ENCODE assay signal across 11 cellular contexts in the genomic region with DNA sequence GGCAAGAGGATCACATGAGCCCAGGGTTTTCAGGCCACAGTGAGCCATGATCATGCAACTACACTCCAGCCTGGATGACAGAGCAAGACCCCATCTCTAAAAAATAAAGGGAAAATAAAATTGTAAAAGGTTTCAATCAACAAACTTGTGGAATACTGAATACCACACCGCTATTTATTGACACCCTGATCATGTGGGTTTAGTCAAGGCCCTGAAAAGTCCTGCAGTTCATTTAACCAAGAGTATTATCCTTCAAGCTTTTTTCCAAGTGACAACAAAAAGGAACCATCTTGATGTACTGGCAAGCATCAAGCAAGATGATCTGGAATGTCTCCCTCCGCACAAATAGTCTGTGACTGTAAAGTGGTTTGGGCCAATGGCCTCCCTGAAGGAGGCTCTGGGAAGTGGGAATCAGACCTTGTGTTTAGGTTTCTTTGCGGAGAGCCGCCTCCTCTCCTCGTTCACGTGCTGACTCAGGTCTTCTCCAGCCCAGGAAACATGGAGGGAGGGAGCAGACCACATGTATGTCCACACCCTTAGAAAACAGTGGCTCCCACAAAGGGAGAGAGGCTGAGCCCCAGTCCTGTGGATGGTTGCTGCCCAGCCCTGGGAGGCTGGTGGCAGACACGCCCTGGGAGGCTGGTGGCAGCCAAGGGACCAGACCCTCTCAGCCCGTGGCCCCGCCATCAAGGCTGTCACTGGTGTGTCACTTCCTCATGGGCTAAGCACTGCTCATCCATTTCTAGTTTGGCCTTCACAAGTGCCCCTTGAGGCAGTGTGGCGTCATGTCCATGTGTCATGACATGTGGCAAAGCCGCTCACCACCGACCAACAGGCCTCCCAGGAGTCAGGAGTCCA. TPM values are rescaled to one million over a fixed set of nuclear protein-coding genes. Genes with fewer than 3 reads are reported as not detected.
DNase-seq lines count a peak whose midpoint lies in the region; ATAC-seq, FAIRE-seq and TF ChIP-seq lines count a peak whose summit lies in the region.
"Had no signal": no experiment of that assay in that cellular context is flagged by ENCODE, and none has a peak within 500 bp of the region (broad histone marks: within the 10 kb centered on the region; RNA-seq: fewer than 3 reads in every experiment).

No MANE protein-coding gene starts in this region.

- H3K27ac Mint-ChIP-seq in activated naive CD8-positive, alpha-beta T cell treated with anti-CD3 and anti-CD28 coated beads for 36 hours = no peak overlapping the region
- no peak overlapping the region for H3K27ac Mint-ChIP-seq in activated CD4-positive, alpha-beta memory T cell treated with anti-CD3 and anti-CD28 coated beads, Interleukin-2, amount 10 ng/mL, durations not matched to agents 7 days and 5 days
- H3K27ac Mint-ChIP-seq in stimulated activated naive B cell treated with anti-CD40 and anti-IgM and Interleukin-4, amounts not matched to agents 10 μg/mL and 1 μg/mL and 100 μg/mL, for 72 hours = no peak overlapping the region

- H3K36me3 ChIP-seq in PC-3 (ENCODE audit: low read depth, low read length) (no peaks in the 10 kb centered on the region), K562 (ENCODE audit: control insufficient read depth, insufficient read depth, low read length) (no peaks in the 10 kb centered on the region)
- H3K36me3 ChIP-seq: BLaER1, HAP-1 had no signal

- TF ChIP-seq POLR2A in K562 (conservative IDR thresholded peaks at IDR 0.05) = no peak

- H3K4me2 ChIP-seq in PC-3 (ENCODE audit: low read length) (no peak overlapping the region), K562 (ENCODE audit: insufficient read depth, low read length) (no peak overlapping the region)
- H3K4me2 ChIP-seq: BLaER1 had no signal

- H3K27ac ChIP-seq in PC-3 (ENCODE audit: low read length) (no peak overlapping the region), K562 (ENCODE audit: extremely low read depth, low read depth, low read length) (no peak overlapping the region)
- H3K27ac ChIP-seq: BLaER1 had no signal

- H3K9me3 Mint-ChIP-seq in activated naive CD8-positive, alpha-beta T cell treated with anti-CD3 and anti-CD28 coated beads for 36 hours = peaks cover 8% of the 10 kb centered on the region
- H3K9me3 Mint-ChIP-seq in activated CD4-positive, alpha-beta memory T cell treated with anti-CD3 and anti-CD28 coated beads, Interleukin-2, amount 10 ng/mL, durations not matched to agents 7 days and 5 days = no peaks in the 10 kb centered on the region
- H3K9me3 Mint-ChIP-seq in stimulated activated naive B cell treated with anti-CD40 and anti-IgM and Interleukin-4, amounts not matched to agents 10 μg/mL and 1 μg/mL and 100 μg/mL, for 72 hours = peaks cover 7 to 12% of the 10 kb centered on the region in 2 donors

- no peaks in the 10 kb centered on the region for H3K9me3 ChIP-seq in PC-3 (ENCODE audit: low read length)
- H3K9me3 ChIP-seq in K562 (replicated peaks; ENCODE audit: control insufficient read depth, insufficient read depth, low read depth, low read length) = no peaks in the 10 kb centered on the region
- H3K9me3 ChIP-seq: BLaER1, HAP-1 had no signal

- H3K4me1 ChIP-seq in PC-3 (ENCODE audit: insufficient read depth, low read length) = peaks cover 34% of the 10 kb centered on the region
- peaks cover 0 to 7% of the 10 kb centered on the region in 2 experiments; a peak in 2 of 5 replicates for H3K4me1 ChIP-seq in K562 (replicated peaks in 1 of 2; ENCODE audit: control insufficient read depth in 2 of 2, insufficient read depth in 2 of 2, low read length in 2 of 2)
- H3K4me1 ChIP-seq: BLaER1, HAP-1 had no signal

- DNase-seq in HT1080 (ENCODE audit: low read depth) = peak; percentile 9
- DNase-seq in PC-3 = no peak
- DNase-seq in K562 (ENCODE audit: extremely low read depth in 1 of 4, low spot score in 3 of 4) = no peak
- DNase-seq in posterior vena cava (ENCODE audit: low spot score) = peak; percentile 80
- no peak for DNase-seq in activated naive CD8-positive, alpha-beta T cell treated with anti-CD3 and anti-CD28 coated beads for 36 hours
- DNase-seq in activated CD4-positive, alpha-beta memory T cell treated with anti-CD3 and anti-CD28 coated beads, Interleukin-2, amount 10 ng/mL, durations not matched to agents 7 days and 5 days = no peak
- DNase-seq in stimulated activated naive B cell treated with anti-CD40 and anti-IgM and Interleukin-4, amounts not matched to agents 10 μg/mL and 1 μg/mL and 100 μg/mL, for 72 hours = no peak
- DNase-seq: NCI-H1092, NCI-H226 had no signal

- peaks cover 11% of the 10 kb centered on the region for H3K4me1 Mint-ChIP-seq in activated naive CD8-positive, alpha-beta T cell treated with anti-CD3 and anti-CD28 coated beads for 36 hours
- H3K4me1 Mint-ChIP-seq in activated CD4-positive, alpha-beta memory T cell treated with anti-CD3 and anti-CD28 coated beads, Interleukin-2, amount 10 ng/mL, durations not matched to agents 7 days and 5 days = peaks cover 6% of the 10 kb centered on the region
- H3K4me1 Mint-ChIP-seq in stimulated activated naive B cell treated with anti-CD40 and anti-IgM and Interleukin-4, amounts not matched to agents 10 μg/mL and 1 μg/mL and 100 μg/mL, for 72 hours = peaks cover 0 to 2% of the 10 kb centered on the region in 2 donors

- no peaks in the 10 kb centered on the region for H3K27me3 ChIP-seq in PC-3 (ENCODE audit: low read length)
- H3K27me3 ChIP-seq in K562 (ENCODE audit: control insufficient read depth in 2 of 2, insufficient read depth in 2 of 2, low read length in 2 of 2) = peaks cover 33 to 64% of the 10 kb centered on the region in 2 experiments
- H3K27me3 ChIP-seq: BLaER1 had no signal

- no peak overlapping the region for H3K4me3 ChIP-seq in PC-3 (ENCODE audit: low read length)
- H3K4me3 ChIP-seq in K562 = no peak overlapping the region
- H3K4me3 ChIP-seq: BLaER1, HAP-1 had no signal

- H4K20me1 ChIP-seq in PC-3 (ENCODE audit: low read length) (no peaks in the 10 kb centered on the region), K562 (replicated peaks; ENCODE audit: control insufficient read depth, insufficient read depth, low read length) (peaks cover 10% of the 10 kb centered on the region; the same call in 1 of the 2 replicates)
- H4K20me1 ChIP-seq: BLaER1 had no signal

- no peak overlapping the region for H3K9ac ChIP-seq in PC-3 (ENCODE audit: low read length)
- no peak overlapping the region for H3K9ac ChIP-seq in K562 (ENCODE audit: insufficient read depth in 1 of 2, low read depth in 2 of 2, low read length in 2 of 2)
- H3K9ac ChIP-seq: BLaER1 had no signal

- H3K36me3 Mint-ChIP-seq in activated naive CD8-positive, alpha-beta T cell treated with anti-CD3 and anti-CD28 coated beads for 36 hours = no peaks in the 10 kb centered on the region
- H3K36me3 Mint-ChIP-seq in activated CD4-positive, alpha-beta memory T cell treated with anti-CD3 and anti-CD28 coated beads, Interleukin-2, amount 10 ng/mL, durations not matched to agents 7 days and 5 days (ENCODE audit: low read depth) = no peaks in the 10 kb centered on the region
- peaks cover 0 to 6% of the 10 kb centered on the region in 2 donors for H3K36me3 Mint-ChIP-seq in stimulated activated naive B cell treated with anti-CD40 and anti-IgM and Interleukin-4, amounts not matched to agents 10 μg/mL and 1 μg/mL and 100 μg/mL, for 72 hours

- no peak for FAIRE-seq in K562 (lab: Jason Lieb, UNC)

- no peak overlapping the region for H3K4me3 Mint-ChIP-seq in activated naive CD8-positive, alpha-beta T cell treated with anti-CD3 and anti-CD28 coated beads for 36 hours
- H3K4me3 Mint-ChIP-seq in activated CD4-positive, alpha-beta memory T cell treated with anti-CD3 and anti-CD28 coated beads, Interleukin-2, amount 10 ng/mL, durations not matched to agents 7 days and 5 days = no peak overlapping the region
- no peak overlapping the region for H3K4me3 Mint-ChIP-seq in stimulated activated naive B cell treated with anti-CD40 and anti-IgM and Interleukin-4, amounts not matched to agents 10 μg/mL and 1 μg/mL and 100 μg/mL, for 72 hours

- peaks cover 63% of the 10 kb centered on the region for H3K27me3 Mint-ChIP-seq in activated naive CD8-positive, alpha-beta T cell treated with anti-CD3 and anti-CD28 coated beads for 36 hours
- peaks cover 25% of the 10 kb centered on the region for H3K27me3 Mint-ChIP-seq in activated CD4-positive, alpha-beta memory T cell treated with anti-CD3 and anti-CD28 coated beads, Interleukin-2, amount 10 ng/mL, durations not matched to agents 7 days and 5 days
- peaks cover 66 to 75% of the 10 kb centered on the region in 2 donors for H3K27me3 Mint-ChIP-seq in stimulated activated naive B cell treated with anti-CD40 and anti-IgM and Interleukin-4, amounts not matched to agents 10 μg/mL and 1 μg/mL and 100 μg/mL, for 72 hours

- TF ChIP-seq CTCF in PC-3 (conservative IDR thresholded peaks at IDR 0.05; ENCODE audit: low read depth, low read length) = no peak
- no peak for TF ChIP-seq CTCF in K562 (IDR thresholded peaks at IDR 0.05 in 2 of 3, conservative IDR thresholded peaks at IDR 0.05 in 1 of 3; ENCODE audit: insufficient read depth in 2 of 3, low read depth in 1 of 3, low read length in 3 of 3)

- TF ChIP-seq EP300 in K562 (IDR thresholded peaks at IDR 0.05; ENCODE audit: low read length) = no peak

- POLR2A ChIA-PET in PC-3 (lab: Charles Lee; ENCODE audit: unreplicated experiment) (no interaction called here), K562 (lab: Yijun Ruan, JAX) (interaction anchor here (0.8 kb wide), 1 partner anchor 480 kb away, joined by 3 read pairs; no protein-coding TSS in a partner anchor)
- POLR2A ChIA-PET in activated CD4-positive, alpha-beta memory T cell treated with anti-CD3 and anti-CD28 coated beads, Interleukin-2, amount 10 ng/mL, durations not matched to agents 7 days and 5 days (lab: Charles Lee) = no interaction called here

- H3K9me2 ChIP-seq in PC-3 (replicated peaks; ENCODE audit: low read length) = no peaks in the 10 kb centered on the region

- H2AFZ ChIP-seq in PC-3 (ENCODE audit: low read length) (no peak overlapping the region), K562 (ENCODE audit: low read depth, low read length) (no peak overlapping the region)

- no peak for TF ChIP-seq RAD21 in K562 (CRISPR knock-in tag; conservative IDR thresholded peaks at IDR 0.05 in 1 of 2, IDR thresholded peaks at IDR 0.05 in 1 of 2)

- no peaks in the 10 kb centered on the region for H3F3A ChIP-seq in PC-3 (ENCODE audit: low read length, unreplicated experiment)

- in situ Hi-C loops in K562 (cut with MboI) = no loop called here

- intact Hi-C loops in PC-3 (cut with micrococcal nuclease) = no loop called here
- intact Hi-C loops in K562 (cut with micrococcal nuclease) = no loop called here
- intact Hi-C loops in posterior vena cava (cut with DNase I) = no loop called here

- H3K79me2 ChIP-seq in PC-3 (ENCODE audit: low read length) (0 out of 2 replicates have a peak, but pooled peaks cover under 1% of the 10 kb centered on the region), K562 (ENCODE audit: control insufficient read depth, insufficient read depth, low read length) (no peaks in the 10 kb centered on the region)

- under 1% methylated on average over 12 of the region's 12 CpGs for WGBS in K562 (ENCODE audit: insufficient coverage, low coverage, missing lambda C conversion rate)

- ATAC-seq in PC-3 (peak; percentile 16), K562 (peak; percentile 55)
- ATAC-seq in stimulated activated naive B cell treated with anti-CD40 and anti-IgM and Interleukin-4, amounts not matched to agents 10 μg/mL and 1 μg/mL and 100 μg/mL, for 72 hours (replicated peaks) = no peak

- CTCF ChIA-PET in PC-3 (lab: Charles Lee) = no interaction called here
- CTCF ChIA-PET in K562 (lab: Yijun Ruan, JAX; ENCODE audit: low intra/inter-chr PET ratio) = no interaction called here
- CTCF ChIA-PET in activated CD4-positive, alpha-beta memory T cell treated with anti-CD3 and anti-CD28 coated beads, Interleukin-2, amount 10 ng/mL, durations not matched to agents 7 days and 5 days (lab: Charles Lee) = no interaction called here

- H3K9me1 ChIP-seq in K562 (ENCODE audit: control insufficient read depth, insufficient read depth, low read length) = no peaks in the 10 kb centered on the region

- no TSS peak for BruUV-seq in PC-3 (replicated peaks; lab: Mats Ljungman, UMichigan)
- no TSS peak for BruUV-seq in K562 (replicated peaks; lab: Mats Ljungman, UMichigan)

RNA-seq across cellular contexts. Expression of gene RIPK4, which starts 56.7 kb away (rescaled TPM):
- total RNA-seq in HT1080 (2014; rRNA removed; shearing (Covaris generic)) = 0.20 and 0.31 TPM in 2 replicates
- polyA plus RNA-seq in HT1080 (2015; cell fraction: cytosol; rRNA removed) = 1.4 and 1.8 TPM in 2 replicates
- 2.2 and 2.9 TPM in 2 replicates for polyA plus RNA-seq in HT1080 (2015; cell fraction: nucleus; rRNA removed)
- total RNA-seq in PC-3 (2014; rRNA removed) (252 and 333 TPM in 2 replicates), K562 (2014; rRNA removed) (not detected in 2 replicates), K562 (2014; rRNA removed; fragmentation: Illumina TruSeq; extraction: Trizol) (not detected in 2 replicates), K562 (2015; rRNA removed; fragmentation: Illumina TruSeq; extraction: Trizol) (not detected in 2 replicates), K562 (2021) (0.09 TPM in 1 of 2 replicates, not detected in the other), posterior vena cava (1 to 10 TPM in 1 of 2 donors, under 1 TPM in 1; 0.69 to 1.0 TPM)
- total RNA-seq in K562 (2011; cell fraction: chromatin; rRNA removed; ENCODE audit: low replicate concordance) = not detected in 2 replicates
- total RNA-seq in K562 (2011; cell fraction: nucleolus; rRNA removed) = not detected in 2 replicates
- 0.07 TPM in 1 of 2 replicates, not detected in the other for total RNA-seq in K562 (2011; cell fraction: nucleoplasm; rRNA removed)
- polyA plus RNA-seq in K562 (2011; rRNA removed) (not detected in 2 replicates), K562 (2014; fragmentation: Illumina TruSeq; extraction: Trizol) (not detected in 2 replicates), K562 (2014; fragmentation: Nextera tagmentation; extraction: Ambion mirVana) (not detected), K562 (2014; rRNA removed) (not detected in 2 replicates)
- not detected in 2 replicates for polyA plus RNA-seq in K562 (2011; cell fraction: cytosol; rRNA removed)
- polyA plus RNA-seq in K562 (2011; cell fraction: nucleus; rRNA removed) = not detected in 2 replicates
- not detected in 2 replicates for polyA plus RNA-seq in K562 (2012)
- polyA minus RNA-seq in K562 (2011; rRNA and poly(A)+ RNA removed) = not detected in 2 replicates
- not detected in 2 replicates for polyA minus RNA-seq in K562 (2011; cell fraction: cytosol; rRNA and poly(A)+ RNA removed)
- not detected in 2 replicates for polyA minus RNA-seq in K562 (2011; cell fraction: nucleus; rRNA and poly(A)+ RNA removed)
- under 1 TPM; 0.62 to 0.76 TPM for total RNA-seq in activated naive CD8-positive, alpha-beta T cell treated with anti-CD3 and anti-CD28 coated beads for 36 hours
- total RNA-seq in activated CD4-positive, alpha-beta memory T cell treated with anti-CD3 and anti-CD28 coated beads, Interleukin-2, amount 10 ng/mL, durations not matched to agents 7 days and 5 days = not detected

Comparison
In these comparisons a context has a peak if more than half of its experiments do, and no peak if none do; other contexts are left out.
1. DNase-seq: peak in HT1080 (single experiment) and posterior vena cava (single experiment); none in PC-3 (single experiment), K562 (0 of 4), activated naive CD8-positive, alpha-beta T cell treated with anti-CD3 and anti-CD28 coated beads for 36 hours (single experiment), activated CD4-positive, alpha-beta memory T cell treated with anti-CD3 and anti-CD28 coated beads, Interleukin-2, amount 10 ng/mL, durations not matched to agents 7 days and 5 days (single experiment) and stimulated activated naive B cell treated with anti-CD40 and anti-IgM and Interleukin-4, amounts not matched to agents 10 μg/mL and 1 μg/mL and 100 μg/mL, for 72 hours (single experiment).
2. ATAC-seq: peak in PC-3 (single experiment) and K562 (single experiment); none in stimulated activated naive B cell treated with anti-CD40 and anti-IgM and Interleukin-4, amounts not matched to agents 10 μg/mL and 1 μg/mL and 100 μg/mL, for 72 hours (0 of 2).
3. RNA of gene RIPK4, which starts 56.7 kb away (total RNA-seq): 252 to 333 TPM in PC-3; 0.69 to 1.0 TPM in posterior vena cava, 0.62 to 0.76 TPM in activated naive CD8-positive, alpha-beta T cell treated with anti-CD3 and anti-CD28 coated beads for 36 hours, 0.20 to 0.31 TPM in HT1080, not detected in activated CD4-positive, alpha-beta memory T cell treated with anti-CD3 and anti-CD28 coated beads, Interleukin-2, amount 10 ng/mL, durations not matched to agents 7 days and 5 days and 0.07 to 0.09 TPM in K562; every median in the first group is over 100 times any median in the second.